In genomic region chr1:59151860-59152259, GRCh38 we compare ENCODE assay signal across 2 cellular contexts.
TF ChIP-seq lines count a peak whose summit lies in the region.

No MANE protein-coding gene starts in this region.

TF ChIP-seq in liver, 16 proteins besides CTCF, POLR2A, EP300 and RAD21 (continued from another document):
- no peak for TF ChIP-seq ATF3 (IDR thresholded peaks at IDR 0.05)
- TF ChIP-seq HNF4G (IDR thresholded peaks at IDR 0.05), result no peak

TF ChIP-seq in HepG2, 621 proteins besides CTCF, POLR2A, EP300 and RAD21 (continued from another document):
- TF ChIP-seq, protein P1, sequence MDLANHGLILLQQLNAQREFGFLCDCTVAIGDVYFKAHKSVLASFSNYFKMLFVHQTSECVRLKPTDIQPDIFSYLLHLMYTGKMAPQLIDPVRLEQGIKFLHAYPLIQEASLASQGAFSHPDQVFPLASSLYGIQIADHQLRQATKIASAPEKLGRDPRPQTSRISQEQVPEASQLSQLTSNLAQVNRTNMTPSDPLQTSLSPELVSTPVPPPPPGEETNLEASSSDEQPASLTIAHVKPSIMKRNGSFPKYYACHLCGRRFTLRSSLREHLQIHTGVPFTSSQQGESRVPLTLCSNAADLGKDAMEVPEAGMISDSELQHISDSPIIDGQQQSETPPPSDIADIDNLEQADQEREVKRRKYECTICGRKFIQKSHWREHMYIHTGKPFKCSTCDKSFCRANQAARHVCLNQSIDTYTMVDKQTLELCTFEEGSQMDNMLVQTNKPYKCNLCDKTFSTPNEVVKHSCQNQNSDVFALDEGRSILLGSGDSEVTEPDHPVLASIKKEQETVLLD (CRISPR knock-in tag; IDR thresholded peaks at IDR 0.05; ENCODE audit: low read depth), result no peak
- TF ChIP-seq ZNF639 (CRISPR knock-in tag; conservative IDR thresholded peaks at IDR 0.05), result no peak
- TF ChIP-seq EZH2 (conservative IDR thresholded peaks at IDR 0.05; ENCODE audit: low read depth, low read length), result no peak
- TF ChIP-seq HIVEP1 (CRISPR knock-in tag; IDR thresholded peaks at IDR 0.05), result no peak
- TF ChIP-seq ZNF660 (CRISPR knock-in tag; IDR thresholded peaks at IDR 0.05; ENCODE audit: borderline replicate concordance, low read depth), result no peak
- TF ChIP-seq, protein P2, sequence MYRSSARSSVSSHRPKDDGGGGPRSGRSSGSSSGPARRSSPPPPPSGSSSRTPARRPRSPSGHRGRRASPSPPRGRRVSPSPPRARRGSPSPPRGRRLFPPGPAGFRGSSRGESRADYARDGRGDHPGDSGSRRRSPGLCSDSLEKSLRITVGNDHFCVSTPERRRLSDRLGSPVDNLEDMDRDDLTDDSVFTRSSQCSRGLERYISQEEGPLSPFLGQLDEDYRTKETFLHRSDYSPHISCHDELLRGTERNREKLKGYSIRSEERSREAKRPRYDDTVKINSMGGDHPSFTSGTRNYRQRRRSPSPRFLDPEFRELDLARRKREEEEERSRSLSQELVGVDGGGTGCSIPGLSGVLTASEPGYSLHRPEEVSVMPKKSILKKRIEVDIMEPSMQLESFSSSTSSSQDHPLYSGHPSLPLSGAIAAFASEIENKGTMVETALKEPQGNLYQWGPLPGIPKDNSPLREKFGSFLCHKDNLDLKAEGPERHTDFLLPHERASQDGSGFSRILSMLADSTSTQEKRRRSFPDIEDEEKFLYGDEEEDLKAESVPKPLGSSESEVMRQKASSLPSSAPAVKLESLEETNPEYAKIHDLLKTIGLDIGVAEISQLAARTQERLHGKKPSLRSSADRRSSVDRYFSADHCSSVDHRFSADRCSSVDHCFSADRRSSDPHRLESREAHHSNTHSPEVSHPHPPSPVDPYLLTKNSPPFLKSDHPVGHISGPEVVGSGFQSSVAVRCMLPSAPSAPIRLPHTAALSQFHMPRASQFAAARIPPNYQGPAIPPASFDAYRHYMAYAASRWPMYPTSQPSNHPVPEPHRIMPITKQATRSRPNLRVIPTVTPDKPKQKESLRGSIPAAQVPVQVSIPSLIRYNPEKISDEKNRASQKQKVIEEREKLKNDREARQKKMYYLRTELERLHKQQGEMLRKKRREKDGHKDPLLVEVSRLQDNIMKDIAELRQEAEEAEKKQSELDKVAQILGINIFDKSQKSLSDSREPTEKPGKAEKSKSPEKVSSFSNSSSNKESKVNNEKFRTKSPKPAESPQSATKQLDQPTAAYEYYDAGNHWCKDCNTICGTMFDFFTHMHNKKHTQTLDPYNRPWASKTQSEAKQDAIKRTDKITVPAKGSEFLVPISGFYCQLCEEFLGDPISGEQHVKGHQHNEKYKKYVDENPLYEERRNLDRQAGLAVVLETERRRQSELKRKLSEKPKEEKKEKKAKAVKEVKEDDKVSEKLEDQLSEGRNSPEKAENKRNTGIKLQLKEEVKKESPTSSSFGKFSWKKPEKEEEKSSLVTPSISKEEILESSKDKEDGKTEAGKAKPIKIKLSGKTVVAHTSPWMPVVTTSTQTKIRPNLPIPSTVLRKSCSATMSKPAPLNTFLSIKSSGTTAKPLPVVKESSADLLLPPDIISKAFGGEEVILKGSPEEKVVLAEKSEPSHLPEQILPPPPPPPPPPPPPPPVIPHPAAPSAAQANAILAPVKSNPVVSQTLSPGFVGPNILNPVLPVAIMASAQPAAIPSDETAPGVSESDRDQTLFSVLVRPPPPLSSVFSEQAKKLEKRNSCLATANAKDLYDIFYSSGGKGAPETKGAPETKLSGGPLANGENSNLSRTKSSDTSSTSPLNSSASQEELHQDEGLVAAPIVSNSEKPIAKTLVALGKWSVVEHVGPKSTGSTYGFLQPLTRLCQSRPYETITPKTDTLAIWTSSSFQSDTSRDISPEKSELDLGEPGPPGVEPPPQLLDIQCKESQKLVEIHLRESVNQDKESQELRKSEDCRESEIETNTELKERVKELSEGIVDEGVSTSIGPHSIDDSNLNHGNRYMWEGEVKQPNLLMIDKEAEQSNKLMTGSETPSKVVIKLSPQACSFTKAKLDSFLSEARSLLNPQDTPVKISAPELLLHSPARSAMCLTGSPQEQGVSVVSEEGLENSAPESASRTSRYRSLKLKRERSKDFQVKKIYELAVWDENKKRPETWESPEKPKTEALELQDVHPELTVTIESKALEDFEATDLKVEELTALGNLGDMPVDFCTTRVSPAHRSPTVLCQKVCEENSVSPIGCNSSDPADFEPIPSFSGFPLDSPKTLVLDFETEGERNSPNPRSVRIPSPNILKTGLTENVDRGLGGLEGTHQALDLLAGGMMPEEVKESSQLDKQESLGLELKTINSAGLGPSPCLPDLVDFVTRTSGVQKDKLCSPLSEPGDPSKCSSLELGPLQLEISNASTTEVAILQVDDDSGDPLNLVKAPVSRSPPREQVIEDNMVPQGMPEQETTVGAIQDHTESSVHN (CRISPR knock-in tag; IDR thresholded peaks at IDR 0.05), result no peak
- no peak for TF ChIP-seq BCL6 (CRISPR knock-in tag; IDR thresholded peaks at IDR 0.05)
